20 cellular contexts compared by ENCODE assay signal in the genomic region with DNA sequence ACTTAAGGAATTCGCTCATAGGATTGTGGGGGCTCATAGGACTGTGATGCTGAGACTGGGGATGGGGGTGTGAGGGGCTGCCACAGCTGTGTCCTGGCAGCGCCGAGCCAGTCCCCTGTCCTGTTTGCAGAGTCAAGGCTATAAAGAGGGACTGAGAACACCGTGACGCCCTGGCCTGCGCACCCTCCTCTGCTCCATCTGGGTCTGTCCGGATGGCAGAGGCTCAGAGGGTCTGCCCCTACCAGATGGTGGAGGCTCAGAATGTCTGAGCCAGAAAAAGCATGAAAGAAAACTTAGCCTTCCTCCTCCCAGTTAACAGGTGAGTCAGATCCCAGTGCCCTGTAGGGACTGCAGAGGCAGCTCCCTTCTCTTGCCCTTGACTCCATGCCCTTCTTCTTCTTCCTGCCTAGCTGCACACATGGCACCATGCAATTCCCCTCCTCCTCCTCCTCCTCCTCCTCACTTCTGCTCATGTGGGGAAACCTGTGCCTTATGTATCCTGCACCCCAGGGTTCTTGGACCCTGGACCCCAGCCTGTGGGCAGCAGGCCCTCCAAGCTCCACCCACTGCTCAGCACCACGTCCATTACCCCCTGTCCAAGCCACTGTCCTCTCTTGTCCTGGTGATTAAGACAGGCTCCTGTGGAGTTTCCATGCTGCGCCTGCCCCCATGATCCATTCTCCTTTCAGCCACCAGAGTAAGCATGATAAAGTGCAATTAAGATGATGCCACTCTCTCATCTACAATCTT.
"Had no signal": no experiment of that assay in that cellular context is flagged by ENCODE, and none has a peak within 500 bp of the region (broad histone marks: within the 10 kb centered on the region; RNA-seq: fewer than 3 reads in every experiment).

No MANE protein-coding gene starts in this region.

- H3K27ac Mint-ChIP-seq: stimulated activated effector memory CD8-positive, alpha-beta T cell treated with anti-CD3 and anti-CD28 coated beads, Interleukin-12 subunit alpha, Interleukin-12 subunit beta, amount 100 ng/mL, for 72 hours had no signal

- H3K9me3 Mint-ChIP-seq: naive thymus-derived CD8-positive, alpha-beta T cell; neural crest cell; stimulated activated effector memory CD8-positive, alpha-beta T cell treated with anti-CD3 and anti-CD28 coated beads, Interleukin-12 subunit alpha, Interleukin-12 subunit beta, amount 100 ng/mL, for 72 hours had no signal

- H3K9me3 ChIP-seq: heart left ventricle, mucosa of descending colon, ovary, prostate gland, right lobe of liver, tibial artery, upper lobe of left lung, uterus had no signal

- H3K4me1 ChIP-seq: heart left ventricle, prostate gland, right lobe of liver, tibial artery, upper lobe of left lung had no signal

- H3K36me3 Mint-ChIP-seq: naive thymus-derived CD8-positive, alpha-beta T cell; stimulated activated effector memory CD8-positive, alpha-beta T cell treated with anti-CD3 and anti-CD28 coated beads, Interleukin-12 subunit alpha, Interleukin-12 subunit beta, amount 100 ng/mL, for 72 hours had no signal

- H3K4me3 ChIP-seq: dorsolateral prefrontal cortex, heart left ventricle, mucosa of descending colon, ovary, prostate gland, right lobe of liver, tibial artery, upper lobe of left lung, uterus had no signal

- H3K36me3 ChIP-seq: heart left ventricle, ovary, prostate gland, right lobe of liver, tibial artery, upper lobe of left lung, uterus had no signal

- H3K27ac ChIP-seq: dorsolateral prefrontal cortex, heart left ventricle, ovary, prostate gland, right lobe of liver, tibial artery, upper lobe of left lung, uterus had no signal

- DNase-seq: cortex of kidney; dorsolateral prefrontal cortex; effector CD8-positive, alpha-beta T cell; hippocampal formation; mammary epithelial cell; mucosa of descending colon; naive thymus-derived CD8-positive, alpha-beta T cell; right lobe of liver; stimulated activated CD4-positive, alpha-beta T cell treated with anti-CD3 and anti-CD28 coated beads, Interleukin-4, amount 100 ng/mL, for 1 hour; stimulated activated CD8-positive, alpha-beta memory T cell treated with anti-CD3 and anti-CD28 coated beads, Interleukin-4, amount 100 ng/mL, for 48 hours; stimulated activated naive CD8-positive, alpha-beta T cell treated with anti-CD3 and anti-CD28 coated beads, Interleukin-15, Interleukin-2, amounts not matched to agents 100 U/mL and 50 U/mL, for 24 hours; tibial artery; uterus had no signal

- FAIRE-seq: frontal cortex had no signal

- H3K27me3 ChIP-seq: ovary, right lobe of liver, upper lobe of left lung, uterus had no signal

- H3K4me3 Mint-ChIP-seq: naive thymus-derived CD8-positive, alpha-beta T cell; neural crest cell; stimulated activated effector memory CD8-positive, alpha-beta T cell treated with anti-CD3 and anti-CD28 coated beads, Interleukin-12 subunit alpha, Interleukin-12 subunit beta, amount 100 ng/mL, for 72 hours had no signal

- H3K4me1 Mint-ChIP-seq: naive thymus-derived CD8-positive, alpha-beta T cell; stimulated activated effector memory CD8-positive, alpha-beta T cell treated with anti-CD3 and anti-CD28 coated beads, Interleukin-12 subunit alpha, Interleukin-12 subunit beta, amount 100 ng/mL, for 72 hours had no signal
